ENCODE assay signal across 23 cellular contexts in genomic region chr12:132021965-132022364, GRCh38.
"Had no signal": no experiment of that assay in that cellular context is flagged by ENCODE, and none has a peak within 500 bp of the region (broad histone marks: within the 10 kb centered on the region; RNA-seq: fewer than 3 reads in every experiment).

No MANE protein-coding gene starts in this region.

- H3K27ac ChIP-seq: KMS-11, SJSA1 had no signal

- H3K27me3 ChIP-seq: breast epithelium, SJSA1 had no signal

- H3K9me3 ChIP-seq: breast epithelium, SJSA1 had no signal

- ATAC-seq: Panc1, T-cell had no signal

- DNase-seq: activated B cell treated with CpG ODN at 0.5 μM for 24 hours; activated CD4-positive, alpha-beta memory T cell treated with anti-CD3 and anti-CD28 coated beads, Interleukin-2, amount 10 ng/mL, durations not matched to agents 7 days and 5 days; activated CD4-positive, alpha-beta T cell treated with anti-CD3 and anti-CD28 coated beads, Interleukin-2, amount 50 U/mL, for 1 hour; activated gamma-delta T cell treated with Interleukin-2 at 50 U/mL for 16 hours; activated naive CD4-positive, alpha-beta T cell treated with anti-CD3 and anti-CD28 coated beads, Interleukin-2, amount 10 ng/mL, durations not matched to agents 7 days and 5 days; activated T-cell treated with anti-CD3 and anti-CD28 coated beads for 4 hours; activated T-cell treated with anti-CD3 and anti-CD28 coated beads, Interleukin-2, amount 50 U/mL, for 48 hours; NCI-H1092; NCI-H1930; NCI-H345; NCI-H510A; NCI-H69; NK-92 treated with Interleukin-12 subunit alpha and Interleukin-12 subunit beta, amount 100 ng/mL, for 24 hours; OCI-M1; SHP77; T-cell; T-helper 2 cell; T1000 had no signal

- H3K4me1 ChIP-seq: breast epithelium, SJSA1 had no signal

- H3K9ac ChIP-seq: KMS-11 had no signal

- H3K4me3 ChIP-seq: breast epithelium, SJSA1 had no signal

- FAIRE-seq: TTC549 had no signal
